Comparison of ENCODE assay signal across 8 cellular contexts in the genomic region with DNA sequence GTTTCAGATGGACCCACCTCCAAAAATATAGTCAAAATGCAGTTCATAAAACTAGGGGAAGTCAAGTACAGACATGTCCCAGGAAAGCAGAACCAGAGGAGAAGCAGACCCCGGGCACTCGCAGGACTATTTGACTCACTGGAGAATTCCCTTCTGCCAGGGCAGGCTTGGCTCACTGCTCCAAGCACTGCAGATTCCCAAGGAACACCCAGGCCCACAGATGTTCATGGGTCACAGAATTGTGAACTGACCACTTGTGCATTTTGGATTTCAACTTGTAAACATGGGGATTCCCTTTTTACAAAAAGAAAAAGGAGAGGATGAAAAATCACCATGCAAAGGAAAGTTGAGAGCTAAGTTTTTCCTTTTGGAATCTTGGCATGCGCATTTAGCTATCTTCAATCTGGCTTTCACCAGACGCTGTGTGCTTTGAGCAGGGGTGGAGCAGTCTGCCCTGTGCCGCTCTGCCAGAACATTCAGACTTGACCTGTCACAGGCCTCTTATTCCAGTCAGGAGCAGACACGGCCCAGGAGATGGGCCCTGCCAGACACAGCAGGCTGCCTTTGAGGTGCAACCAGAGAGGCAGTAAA.
DNase-seq lines count a peak whose midpoint lies in the region; ATAC-seq and TF ChIP-seq lines count a peak whose summit lies in the region.

No MANE protein-coding gene starts in this region.

- 23 to 30% methylated on average over 6 of the region's 6 CpGs for WGBS in esophagus, 2 donors

- H3K9me3 ChIP-seq in BE2C: no peaks in the 10 kb centered on the region
- no peaks in the 10 kb centered on the region for H3K9me3 ChIP-seq in esophagus (ENCODE audit: control insufficient read depth in 2 of 2, insufficient read depth in 1 of 2, low read depth in 1 of 2, low read length in 1 of 2)

- no peak for ATAC-seq in GM18873 (IDR thresholded peaks at IDR 0.05; ENCODE audit: low FRiP score, unreplicated experiment)
- ATAC-seq in GM21576 (IDR thresholded peaks at IDR 0.05; ENCODE audit: unreplicated experiment): no peak
- ATAC-seq in GM21717 (IDR thresholded peaks at IDR 0.05; ENCODE audit: unreplicated experiment): no peak

- H3K4me3 ChIP-seq in BE2C (ENCODE audit: low read depth, low read length) (no peak overlapping the region), esophagus (ENCODE audit: low read depth in 1 of 2, low read length in 2 of 2) (no peak overlapping the region)

- peak; percentile 72 for DNase-seq in BE2C
- DNase-seq in MV-4-11 (lab: John Stamatoyannopoulos, UW): peak; percentile 80
- DNase-seq in occipital lobe (lab: John Stamatoyannopoulos, UW): peak; percentile 14
- no peak for DNase-seq in NCI-H1417 (lab: John Stamatoyannopoulos, UW)

- H3K27me3 ChIP-seq in BE2C: no peaks in the 10 kb centered on the region
- no peaks in the 10 kb centered on the region for H3K27me3 ChIP-seq in esophagus (ENCODE audit: control insufficient read depth in 1 of 2, insufficient read depth in 2 of 2, low read length in 2 of 2)

- no peak for TF ChIP-seq CTCF in BE2C (IDR thresholded peaks at IDR 0.05; ENCODE audit: low read depth, low read length)

- H3K36me3 ChIP-seq in BE2C: no peaks in the 10 kb centered on the region
- no peaks in the 10 kb centered on the region for H3K36me3 ChIP-seq in esophagus (ENCODE audit: control insufficient read depth in 2 of 2, insufficient read depth in 2 of 2, low read length in 1 of 2)

- peak overlapping the region; percentile 13 to 23 for H3K27ac ChIP-seq in esophagus (ENCODE audit: low read depth in 2 of 2, low read length in 1 of 2)

- H3K4me1 ChIP-seq in BE2C (peaks cover 6% of the 10 kb centered on the region), esophagus (ENCODE audit: control insufficient read depth in 2 of 2, insufficient read depth in 2 of 2, low read length in 1 of 2) (peaks cover 0 to 3% of the 10 kb centered on the region in 2 donors)

Comparison
In these comparisons a context has a peak if more than half of its experiments do, and no peak if none do; other contexts are left out.
1. DNase-seq: peak in BE2C (single experiment), MV-4-11 (single experiment) and occipital lobe (single experiment); none in NCI-H1417 (0 of 3).